In genomic region chr10:101782811-101783735, GRCh38 we compare ENCODE assay signal across 8 cellular contexts. TPM values are rescaled to one million over a fixed set of nuclear protein-coding genes. Genes with fewer than 3 reads are reported as not detected.
A peak's percentile ranks its signal among the peaks of the same experiment; 100 is the strongest.
DNase-seq lines count a peak whose midpoint lies in the region; ATAC-seq, FAIRE-seq and TF ChIP-seq lines count a peak whose summit lies in the region.

NPM3 (minus strand) TSS chr10:101783446; CDS start chr10:101783390, 56 bp downstream.

- ATAC-seq in GM21515 (IDR thresholded peaks at IDR 0.05; ENCODE audit: unreplicated experiment) = peak; percentile 60

- TF ChIP-seq CTCF in neutrophil (IDR thresholded peaks at IDR 0.05) = no peak

- H3K9me3 ChIP-seq in neutrophil = peaks cover 3% of the 10 kb centered on the region
- H3K9me3 ChIP-seq in subcutaneous abdominal adipose tissue (ENCODE audit: control insufficient read depth in 5 of 5, low read length in 5 of 5) = no peaks in the 10 kb centered on the region

- DNase-seq in D341Med (ENCODE audit: low spot score) (peak; percentile 86), Kasumi-1 (lab: John Stamatoyannopoulos, UW) (peak; percentile 93 to 97), SK-MEL-5 (ENCODE audit: low read depth, low spot score) (peak; percentile 76), frontal cortex (ENCODE audit: low spot score in 2 of 2) (peak; percentile 79 to 88)
- peak; percentile 75 for DNase-seq in activated gamma-delta T cell treated with anti-CD3 and anti-CD28 coated beads, Interleukin-2, amount 50 U/mL, for 16 hours (ENCODE audit: low read depth)

- peaks cover 33 to 34% of the 10 kb centered on the region in 2 experiments for H3K4me1 ChIP-seq in neutrophil (ENCODE audit: control insufficient read depth in 1 of 2, insufficient read depth in 1 of 2, low read depth in 1 of 2, low read length in 1 of 2)
- H3K4me1 ChIP-seq in subcutaneous abdominal adipose tissue (ENCODE audit: control insufficient read depth in 5 of 5, insufficient read depth in 5 of 5, low read length in 5 of 5) = peaks cover 3 to 50% (median 48%) of the 10 kb centered on the region in 5 donors

- peaks cover 56% of the 10 kb centered on the region for H3K36me3 ChIP-seq in neutrophil
- H3K36me3 ChIP-seq in subcutaneous abdominal adipose tissue (ENCODE audit: control insufficient read depth in 5 of 5, insufficient read depth in 5 of 5, low read length in 5 of 5) = peaks cover 31 to 49% (median 39%) of the 10 kb centered on the region in 5 donors

- peak within 1 kb of the TSS; percentile 16 to 83 (median 74) for H3K9ac ChIP-seq in subcutaneous abdominal adipose tissue (ENCODE audit: low read length in 5 of 5)

- in situ Hi-C loops in SK-MEL-5 (cut with HindIII; ENCODE audit: low pct_unique_long_range_greater_than_20kb, low sequenced_read_pairs) = no loop called here

- H3K27ac ChIP-seq in neutrophil = no peak within 1 kb of the TSS
- peak within 1 kb of the TSS; percentile 55 for H3K27ac ChIP-seq in subcutaneous abdominal adipose tissue (ENCODE audit: low read depth, low read length)

- no peak for FAIRE-seq in frontal cortex (lab: Jason Lieb, UNC)

- H3K27me3 ChIP-seq in neutrophil (peaks cover 35% of the 10 kb centered on the region), subcutaneous abdominal adipose tissue (ENCODE audit: control insufficient read depth in 5 of 5, insufficient read depth in 4 of 5, low read length in 5 of 5) (peaks cover 0 to 8% (median 2%) of the 10 kb centered on the region in 5 donors)

- H3K4me3 ChIP-seq in neutrophil (ENCODE audit: low read depth in 1 of 2, low read length in 1 of 2) (peak within 1 kb of the TSS; percentile 15 to 23), subcutaneous abdominal adipose tissue (ENCODE audit: low read depth in 1 of 5, low read length in 5 of 5) (peak within 1 kb of the TSS; percentile 66 to 78 (median 74))

RNA-seq across cellular contexts. Expression of gene NPM3, which starts in this region (rescaled TPM):
- total RNA-seq in SK-MEL-5 (2014; rRNA removed; shearing (Covaris generic)) = 61.5 and 78.6 TPM in 2 replicates
- 82.1 and 105 TPM in 2 replicates for polyA plus RNA-seq in SK-MEL-5 (2015; cell fraction: cytosol; rRNA removed)
- 15.3 and 28.2 TPM in 2 replicates for polyA plus RNA-seq in SK-MEL-5 (2015; cell fraction: nucleus; rRNA removed)
- total RNA-seq in frontal cortex = 53.4 TPM
